9 cellular contexts compared by ENCODE assay signal in genomic region chr5:78594946-78595921, GRCh38. TPM values are rescaled to one million over a fixed set of nuclear protein-coding genes. Genes with fewer than 3 reads are reported as not detected.
DNase-seq lines count a peak whose midpoint lies in the region; ATAC-seq and TF ChIP-seq lines count a peak whose summit lies in the region.
"Had no signal": no experiment of that assay in that cellular context is flagged by ENCODE, and none has a peak within 500 bp of the region (broad histone marks: within the 10 kb centered on the region; RNA-seq: fewer than 3 reads in every experiment).

No MANE protein-coding gene starts in this region.

- no peaks in the 10 kb centered on the region for H3K36me3 Mint-ChIP-seq in activated naive CD4-positive, alpha-beta T cell treated with anti-CD3 and anti-CD28 coated beads, Interleukin-2, amount 10 ng/mL, durations not matched to agents 7 days and 5 days

- no peak for TF ChIP-seq CTCF in C4-2B (conservative IDR thresholded peaks at IDR 0.05)
- peak in 1 of 3 experiments; percentile 6 for TF ChIP-seq CTCF in esophagus muscularis mucosa (IDR thresholded peaks at IDR 0.05)

- no peak for TF ChIP-seq EP300 in esophagus muscularis mucosa (IDR thresholded peaks at IDR 0.05)

- peak overlapping the region; percentile 54 for H3K27ac ChIP-seq in C4-2B
- H3K27ac ChIP-seq in esophagus muscularis mucosa (replicated peaks in 1 of 4), result peak overlapping the region; percentile 70 to 81 (median 79)

- H3K9me3 ChIP-seq in esophagus muscularis mucosa, result no peaks in the 10 kb centered on the region

- no peaks in the 10 kb centered on the region for H3K9me3 Mint-ChIP-seq in activated naive CD4-positive, alpha-beta T cell treated with anti-CD3 and anti-CD28 coated beads, Interleukin-2, amount 10 ng/mL, durations not matched to agents 7 days and 5 days

- WGBS in esophagus muscularis mucosa, result 24% methylated on average over 9 of the region's 9 CpGs

- no peak overlapping the region for H3K4me3 ChIP-seq in esophagus muscularis mucosa

- no peak for ATAC-seq in GM21526 (IDR thresholded peaks at IDR 0.05; ENCODE audit: low FRiP score, unreplicated experiment)
- ATAC-seq: activated CD8-positive, alpha-beta T cell treated with anti-CD3 and anti-CD28 coated beads, Interleukin-2, amount 10 ng/mL, durations not matched to agents 7 days and 5 days had no signal

- H3K4me1 Mint-ChIP-seq in activated naive CD4-positive, alpha-beta T cell treated with anti-CD3 and anti-CD28 coated beads, Interleukin-2, amount 10 ng/mL, durations not matched to agents 7 days and 5 days, result no peaks in the 10 kb centered on the region

- no peaks in the 10 kb centered on the region for H3K27me3 ChIP-seq in esophagus muscularis mucosa

- H3K36me3 ChIP-seq in esophagus muscularis mucosa, result no peaks in the 10 kb centered on the region

- H3K4me1 ChIP-seq in esophagus muscularis mucosa, result peaks cover 36 to 81% (median 75%) of the 10 kb centered on the region in 4 donors

- TF ChIP-seq POLR2A in esophagus muscularis mucosa (IDR thresholded peaks at IDR 0.05; ENCODE audit: low read depth), result no peak

- no peak overlapping the region for H3K4me3 Mint-ChIP-seq in activated naive CD4-positive, alpha-beta T cell treated with anti-CD3 and anti-CD28 coated beads, Interleukin-2, amount 10 ng/mL, durations not matched to agents 7 days and 5 days
- H3K4me3 Mint-ChIP-seq: activated CD8-positive, alpha-beta T cell treated with anti-CD3 and anti-CD28 coated beads, Interleukin-2, amount 10 ng/mL, durations not matched to agents 7 days and 5 days had no signal

- intact Hi-C loops in esophagus muscularis mucosa (cut with DNase I), result no loop called here

- peak; percentile 15 for DNase-seq in OCI-M1 (lab: John Stamatoyannopoulos, UW)
- peak; percentile 89 for DNase-seq in esophagus muscularis mucosa (ENCODE audit: extremely low spot score)
- peak; percentile 99 for DNase-seq in non-pigmented ciliary epithelial cell (ENCODE audit: low read depth)
- no peak for DNase-seq in activated naive CD4-positive, alpha-beta T cell treated with anti-CD3 and anti-CD28 coated beads, Interleukin-2, amount 10 ng/mL, durations not matched to agents 7 days and 5 days
- DNase-seq in cerebellum (ENCODE audit: low spot score), result no peak
- no peak for DNase-seq in inferior parietal cortex (ENCODE audit: extremely low spot score)
- DNase-seq: activated CD8-positive, alpha-beta T cell treated with anti-CD3 and anti-CD28 coated beads, Interleukin-2, amount 10 ng/mL, durations not matched to agents 7 days and 5 days had no signal

- CTCF ChIA-PET in activated naive CD4-positive, alpha-beta T cell treated with anti-CD3 and anti-CD28 coated beads, Interleukin-2, amount 10 ng/mL, durations not matched to agents 7 days and 5 days (lab: Charles Lee), result no interaction called here

- H3K27ac Mint-ChIP-seq in activated naive CD4-positive, alpha-beta T cell treated with anti-CD3 and anti-CD28 coated beads, Interleukin-2, amount 10 ng/mL, durations not matched to agents 7 days and 5 days, result no peak overlapping the region
- H3K27ac Mint-ChIP-seq: activated CD8-positive, alpha-beta T cell treated with anti-CD3 and anti-CD28 coated beads, Interleukin-2, amount 10 ng/mL, durations not matched to agents 7 days and 5 days had no signal

- H3K27me3 Mint-ChIP-seq in activated naive CD4-positive, alpha-beta T cell treated with anti-CD3 and anti-CD28 coated beads, Interleukin-2, amount 10 ng/mL, durations not matched to agents 7 days and 5 days, result peaks cover 7% of the 10 kb centered on the region

RNA-seq across cellular contexts. Expression of gene LHFPL2, which starts 53.3 kb away (rescaled TPM):
- total RNA-seq in esophagus muscularis mucosa, result 10 to 100 TPM; 24.1 to 40.9 (median 28.1) TPM
- 34.2 TPM for total RNA-seq in cerebellum

Comparison
In these comparisons a context has a peak if more than half of its experiments do, and no peak if none do; other contexts are left out.
1. DNase-seq: peak in OCI-M1 (single experiment), esophagus muscularis mucosa (single experiment) and non-pigmented ciliary epithelial cell (single experiment); none in activated naive CD4-positive, alpha-beta T cell treated with anti-CD3 and anti-CD28 coated beads, Interleukin-2, amount 10 ng/mL, durations not matched to agents 7 days and 5 days (single experiment), cerebellum (single experiment) and inferior parietal cortex (single experiment).